8 cellular contexts compared by ENCODE assay signal in the genomic region with DNA sequence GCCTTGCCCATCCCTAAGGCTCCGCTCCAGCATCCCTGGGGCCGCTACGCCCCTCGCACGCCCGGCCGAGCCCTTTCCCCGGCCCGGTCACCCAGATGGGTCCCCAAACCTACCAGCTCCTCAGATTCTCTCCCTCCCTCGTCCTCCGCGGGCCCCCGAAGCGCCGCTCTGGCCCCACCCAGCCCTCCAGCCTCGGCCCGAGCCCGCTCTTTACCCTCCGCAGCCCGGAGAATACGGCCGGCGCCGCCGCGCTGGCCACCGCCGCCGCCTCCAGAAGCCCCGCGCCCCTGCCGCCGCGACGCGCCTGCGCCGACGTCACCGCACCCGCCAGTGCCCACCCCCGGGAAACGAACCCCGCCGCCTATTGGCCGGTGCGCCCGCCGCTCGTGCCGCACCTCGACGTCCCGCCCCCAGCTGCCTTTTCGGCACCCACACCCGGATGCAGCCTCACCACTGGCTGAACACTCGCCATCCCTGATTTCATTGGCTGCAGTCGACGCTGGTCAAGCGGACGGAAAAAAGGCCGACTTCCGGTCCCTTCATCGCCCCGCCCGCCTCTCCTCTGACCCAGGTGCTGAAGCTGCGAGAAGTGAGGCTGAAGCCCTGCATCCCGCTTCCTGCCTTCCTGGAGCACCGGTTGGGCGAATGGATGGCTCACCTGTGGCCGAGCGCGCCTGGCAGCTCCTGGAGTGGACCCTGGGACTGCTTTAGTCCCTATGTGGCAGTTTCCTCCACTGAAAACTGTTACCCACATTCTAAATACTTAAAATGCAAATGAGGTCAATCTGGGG. TPM values are rescaled to one million over a fixed set of nuclear protein-coding genes. Genes with fewer than 3 reads are reported as not detected.
A peak's percentile ranks its signal among the peaks of the same experiment; 100 is the strongest.
DNase-seq lines count a peak whose midpoint lies in the region; ATAC-seq and TF ChIP-seq lines count a peak whose summit lies in the region.

Gene DAPK3, minus strand, starts transcription at position 292 of the 791 bp plus-strand sequence. CDS start 1,364 bp downstream, outside the sequence.

- peaks cover 16 to 22% of the 10 kb centered on the region in 2 experiments; a peak in 3 of 4 replicates for H3K4me1 ChIP-seq in SK-N-SH (ENCODE audit: control insufficient read depth in 1 of 2, insufficient read depth in 2 of 2, low read depth in 1 of 2, low read length in 1 of 2)

- peaks cover 49% of the 10 kb centered on the region for H3F3A ChIP-seq in SK-N-SH (replicated peaks; ENCODE audit: insufficient read depth)

- H2AFZ ChIP-seq in SK-N-SH (ENCODE audit: low read depth), result no peak within 1 kb of the TSS

- H3K4me2 ChIP-seq in SK-N-SH, result peak within 1 kb of the TSS; percentile 97

- H3K36me3 ChIP-seq in SK-N-SH (replicated peaks in 1 of 2; ENCODE audit: control insufficient read depth in 1 of 2, insufficient read depth in 2 of 2, low read length in 1 of 2), result peaks cover 12 to 31% of the 10 kb centered on the region in 2 experiments

- ATAC-seq in HG02571 (IDR thresholded peaks at IDR 0.05; ENCODE audit: unreplicated experiment), result peak; percentile 85

- peak within 1 kb of the TSS; percentile 77 to 99 for H3K27ac ChIP-seq in SK-N-SH (ENCODE audit: low read depth in 2 of 2, low read length in 1 of 2)
- H3K27ac ChIP-seq in temporal lobe (ENCODE audit: low read depth, low read length), result peak within 1 kb of the TSS; percentile 36

- H3K9me2 ChIP-seq in SK-N-SH, result no peaks in the 10 kb centered on the region

- under 1% methylated on average over 51 of the region's 73 CpGs for WGBS in SK-N-SH (ENCODE audit: low lambda C conversion rate)

- POLR2A ChIA-PET in SK-N-SH (lab: Yijun Ruan, JAX), result interaction anchor here (0.6 to 3.2 kb wide), 11 partner anchors 8 to 485 kb away, joined by 3 to 60 read pairs (median 4); partner anchors contain the start of genes ATCAY and EEF2

- DNase-seq in GM04504 (ENCODE audit: low read depth) (peak; percentile 96), NCI-H1048 (lab: John Stamatoyannopoulos, UW) (peak; percentile 89), SK-N-SH (peak; percentile 98), globus pallidus (ENCODE audit: low spot score) (peak; percentile 98), occipital lobe (lab: John Stamatoyannopoulos, UW) (peak; percentile 98)
- peak; percentile 92 for DNase-seq in activated naive CD4-positive, alpha-beta T cell treated with anti-CD3 and anti-CD28 coated beads, Interleukin-2, amount 50 U/mL, for 16 hours

- TF ChIP-seq RAD21 in SK-N-SH (IDR thresholded peaks at IDR 0.05; ENCODE audit: low read length), result no peak

- 0 out of 4 replicates have a peak, but pooled peaks of 1 of the 2 experiments have one; percentile 22 for TF ChIP-seq EP300 in SK-N-SH (IDR thresholded peaks at IDR 0.05; ENCODE audit: borderline replicate concordance in 1 of 2, low read depth in 1 of 2, low read length in 1 of 2)

- H3K9ac ChIP-seq in SK-N-SH, result peak within 1 kb of the TSS; percentile 93

- peaks cover 50% of the 10 kb centered on the region for H3K79me2 ChIP-seq in SK-N-SH (ENCODE audit: insufficient read depth)

- H4K20me1 ChIP-seq in SK-N-SH (ENCODE audit: insufficient read depth), result peaks cover 68% of the 10 kb centered on the region

- TF ChIP-seq CTCF in SK-N-SH (IDR thresholded peaks at IDR 0.05), result no peak

- H3K4me3 ChIP-seq in SK-N-SH (ENCODE audit: low read depth in 2 of 2, low read length in 1 of 2), result peak within 1 kb of the TSS; percentile 75 to 80

- CTCF ChIA-PET in SK-N-SH (lab: Yijun Ruan, JAX), result interaction anchor here (0.7 to 1.4 kb wide), 7 partner anchors 10 to 195 kb away, joined by 3 to 4 read pairs (median 3); partner anchors contain the start of gene EEF2

- H3K27me3 ChIP-seq in SK-N-SH (ENCODE audit: insufficient read depth), result no peaks in the 10 kb centered on the region

- H3K9me3 ChIP-seq in SK-N-SH, result no peaks in the 10 kb centered on the region

TF ChIP-seq in SK-N-SH, 30 proteins besides CTCF, POLR2A, EP300 and RAD21 (continues in another document):
- TF ChIP-seq RCOR1 (IDR thresholded peaks at IDR 0.05; ENCODE audit: low read length) (no peak), IRF3 (IDR thresholded peaks at IDR 0.05; ENCODE audit: low read depth, low read length) (peak; percentile 82), POLR2AphosphoS5 (IDR thresholded peaks at IDR 0.05; ENCODE audit: low read depth, low read length) (peak; percentile 82), CHD2 (IDR thresholded peaks at IDR 0.05; ENCODE audit: low read length, partially characterized antibody) (peak; percentile 95), SIN3A (IDR thresholded peaks at IDR 0.05; ENCODE audit: borderline replicate concordance, low read depth, low read length) (no peak), RXRA (IDR thresholded peaks at IDR 0.05; ENCODE audit: borderline replicate concordance, low read depth) (no peak), NFIC (IDR thresholded peaks at IDR 0.05; ENCODE audit: borderline replicate concordance) (no peak), GABPA (IDR thresholded peaks at IDR 0.05; ENCODE audit: low read depth) (peak; percentile 88), YY1 (IDR thresholded peaks at IDR 0.05; ENCODE audit: low read depth) (no peak), GATA2 (CRISPR knock-in tag; IDR thresholded peaks at IDR 0.05) (no peak), RFX5 (IDR thresholded peaks at IDR 0.05; ENCODE audit: low read length) (peak; percentile 81), FOSL2 (IDR thresholded peaks at IDR 0.05; ENCODE audit: borderline replicate concordance, low read depth) (no peak; the same call in 1 of the 2 replicates), MXI1 (IDR thresholded peaks at IDR 0.05; ENCODE audit: low read depth, low read length) (peak; percentile 36), NRF1 (IDR thresholded peaks at IDR 0.05; ENCODE audit: low read depth, low read length) (peak; percentile 67), FOXJ3 (CRISPR knock-in tag; IDR thresholded peaks at IDR 0.05) (no peak), JUND (IDR thresholded peaks at IDR 0.05) (peak; percentile 38; the same call in 1 of the 2 replicates), PBX3 (IDR thresholded peaks at IDR 0.05) (peak; percentile 99)
- TF ChIP-seq, protein P1, sequence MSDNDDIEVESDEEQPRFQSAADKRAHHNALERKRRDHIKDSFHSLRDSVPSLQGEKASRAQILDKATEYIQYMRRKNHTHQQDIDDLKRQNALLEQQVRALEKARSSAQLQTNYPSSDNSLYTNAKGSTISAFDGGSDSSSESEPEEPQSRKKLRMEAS (IDR thresholded peaks at IDR 0.05; ENCODE audit: low read depth), result 0 out of 2 replicates have a peak, but pooled peaks have one; percentile 44
- TF ChIP-seq, protein P2, sequence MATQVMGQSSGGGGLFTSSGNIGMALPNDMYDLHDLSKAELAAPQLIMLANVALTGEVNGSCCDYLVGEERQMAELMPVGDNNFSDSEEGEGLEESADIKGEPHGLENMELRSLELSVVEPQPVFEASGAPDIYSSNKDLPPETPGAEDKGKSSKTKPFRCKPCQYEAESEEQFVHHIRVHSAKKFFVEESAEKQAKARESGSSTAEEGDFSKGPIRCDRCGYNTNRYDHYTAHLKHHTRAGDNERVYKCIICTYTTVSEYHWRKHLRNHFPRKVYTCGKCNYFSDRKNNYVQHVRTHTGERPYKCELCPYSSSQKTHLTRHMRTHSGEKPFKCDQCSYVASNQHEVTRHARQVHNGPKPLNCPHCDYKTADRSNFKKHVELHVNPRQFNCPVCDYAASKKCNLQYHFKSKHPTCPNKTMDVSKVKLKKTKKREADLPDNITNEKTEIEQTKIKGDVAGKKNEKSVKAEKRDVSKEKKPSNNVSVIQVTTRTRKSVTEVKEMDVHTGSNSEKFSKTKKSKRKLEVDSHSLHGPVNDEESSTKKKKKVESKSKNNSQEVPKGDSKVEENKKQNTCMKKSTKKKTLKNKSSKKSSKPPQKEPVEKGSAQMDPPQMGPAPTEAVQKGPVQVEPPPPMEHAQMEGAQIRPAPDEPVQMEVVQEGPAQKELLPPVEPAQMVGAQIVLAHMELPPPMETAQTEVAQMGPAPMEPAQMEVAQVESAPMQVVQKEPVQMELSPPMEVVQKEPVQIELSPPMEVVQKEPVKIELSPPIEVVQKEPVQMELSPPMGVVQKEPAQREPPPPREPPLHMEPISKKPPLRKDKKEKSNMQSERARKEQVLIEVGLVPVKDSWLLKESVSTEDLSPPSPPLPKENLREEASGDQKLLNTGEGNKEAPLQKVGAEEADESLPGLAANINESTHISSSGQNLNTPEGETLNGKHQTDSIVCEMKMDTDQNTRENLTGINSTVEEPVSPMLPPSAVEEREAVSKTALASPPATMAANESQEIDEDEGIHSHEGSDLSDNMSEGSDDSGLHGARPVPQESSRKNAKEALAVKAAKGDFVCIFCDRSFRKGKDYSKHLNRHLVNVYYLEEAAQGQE (IDR thresholded peaks at IDR 0.05; ENCODE audit: low read depth, low read length), result peak; percentile 96

RNA-seq across cellular contexts. Expression of gene DAPK3, which starts in this region (rescaled TPM):
- 118 and 142 TPM in 2 replicates for polyA plus RNA-seq in SK-N-SH (2012; rRNA removed)
- 67.8 and 92.3 TPM in 2 replicates for polyA plus RNA-seq in SK-N-SH (2012; cell fraction: cytosol; rRNA removed)
- 184 and 238 TPM in 2 replicates for polyA plus RNA-seq in SK-N-SH (2012; cell fraction: nucleus; rRNA removed)
- 51.3 TPM for total RNA-seq in occipital lobe
- 48.7 TPM for total RNA-seq in temporal lobe

Comparison
In these comparisons a context has a peak if more than half of its experiments do, and no peak if none do; other contexts are left out.
1. Peak in every context shown above with its lines: DNase-seq, ATAC-seq, H3K4me3 ChIP-seq and H3K27ac ChIP-seq.